In genomic region chr9:129726322-129727160, GRCh38 we compare ENCODE assay signal across 1 cellular context.
A peak's percentile ranks its signal among the peaks of the same experiment; 100 is the strongest.
TF ChIP-seq lines count a peak whose summit lies in the region.

No MANE protein-coding gene starts in this region.

TF ChIP-seq in IMR-90, 13 proteins besides CTCF, POLR2A, EP300 and RAD21 (continued from another document):
- 0 out of 2 replicates have a peak, but pooled peaks have one; percentile 46 for TF ChIP-seq MAZ (IDR thresholded peaks at IDR 0.05; ENCODE audit: borderline replicate concordance, low read depth, low read length)
- TF ChIP-seq NFE2L2 (IDR thresholded peaks at IDR 0.05; ENCODE audit: low read depth, low read length): no peak
- TF ChIP-seq USF2 (IDR thresholded peaks at IDR 0.05; ENCODE audit: low read depth, low read length): no peak
TF ChIP-seq in IMR-90: peak in this region for 2.
